Comparison of ENCODE assay signal across 1 cellular context in the genomic region with DNA sequence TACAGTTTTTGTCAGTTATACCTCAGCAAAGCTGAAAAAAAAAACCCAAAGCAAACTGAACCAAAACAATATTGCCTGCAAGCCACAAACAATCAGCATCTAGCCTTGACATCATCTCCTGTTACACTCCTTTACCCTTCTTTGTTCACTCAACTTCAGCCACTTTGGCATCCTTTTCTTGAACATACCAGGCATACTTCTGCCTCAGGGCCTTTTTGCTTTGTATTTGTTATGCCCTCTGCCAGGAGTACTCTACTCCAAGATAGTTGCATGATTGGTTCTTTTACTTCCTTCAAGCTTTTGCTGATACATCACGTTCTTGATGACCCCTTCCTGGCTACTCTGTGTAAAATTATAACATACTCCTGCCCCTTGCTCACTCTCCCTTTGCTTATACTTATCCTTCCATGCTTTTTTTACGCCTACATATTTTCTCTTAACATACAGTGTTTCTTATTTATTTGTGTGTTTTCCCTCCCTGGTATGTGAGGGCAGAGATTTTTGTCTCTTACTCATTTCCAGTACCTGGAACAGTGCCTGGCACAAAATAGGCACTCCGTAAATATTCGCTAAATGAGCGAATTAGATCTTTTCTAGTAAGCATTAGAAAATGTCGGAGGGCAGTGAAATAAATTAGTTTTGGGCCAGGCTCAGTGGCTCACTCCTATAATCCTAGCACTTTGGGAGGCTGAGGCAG.
TF ChIP-seq lines count a peak whose summit lies in the region.

No MANE protein-coding gene starts in this region.

TF ChIP-seq in A549, 52 proteins besides CTCF, POLR2A, EP300 and RAD21 (continued from another document):
- TF ChIP-seq HOXB5 (CRISPR knock-in tag; IDR thresholded peaks at IDR 0.05) (no peak), ZFP36 (IDR thresholded peaks at IDR 0.05; ENCODE audit: borderline replicate concordance, partially characterized antibody) (no peak), CEBPB (IDR thresholded peaks at IDR 0.05) (no peak), MAFK (IDR thresholded peaks at IDR 0.05; ENCODE audit: partially characterized antibody) (peak; percentile 94), JUNB (IDR thresholded peaks at IDR 0.05) (no peak), RCOR1 (IDR thresholded peaks at IDR 0.05; ENCODE audit: low read depth, low read length) (no peak), FOXS1 (CRISPR knock-in tag; IDR thresholded peaks at IDR 0.05) (no peak)
